ENCODE assay signal across 8 cellular contexts in the genomic region with DNA sequence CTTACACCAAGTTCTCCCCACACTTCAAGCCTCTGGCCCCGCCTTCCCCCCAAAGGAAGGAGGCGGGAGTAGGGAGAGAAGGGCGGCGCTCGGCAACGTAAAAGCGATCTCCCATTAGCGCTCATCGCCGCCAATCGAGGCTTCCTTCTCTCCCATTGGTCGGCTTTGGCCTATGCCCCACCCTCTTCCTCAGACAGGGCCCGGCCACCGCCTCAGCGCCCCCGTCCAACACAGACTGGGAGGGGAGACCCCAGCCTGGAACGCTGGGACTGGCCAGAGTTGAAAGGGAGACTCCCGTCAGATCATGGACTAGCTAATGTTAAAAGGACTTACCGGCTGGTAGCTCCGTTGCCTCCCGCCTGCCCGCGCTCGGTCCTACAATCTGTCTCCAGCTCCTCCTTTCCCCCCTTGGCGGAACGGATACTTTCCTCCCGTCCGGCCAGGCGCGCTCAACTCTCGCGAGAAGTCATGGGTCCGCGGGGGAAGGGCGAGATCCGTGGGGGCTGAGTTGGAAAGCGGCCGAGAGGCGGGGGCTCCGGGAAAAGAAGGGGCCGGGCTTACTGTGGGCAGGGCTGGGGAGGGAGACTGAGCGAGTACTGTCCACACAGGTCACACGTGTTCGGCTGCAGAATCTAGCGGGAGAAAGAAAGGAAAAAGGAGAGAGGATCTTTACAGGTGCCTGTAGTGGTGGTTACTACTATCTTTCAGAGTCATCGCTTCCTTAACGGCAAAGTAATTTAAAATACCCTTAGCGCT. TPM values are rescaled to one million over a fixed set of nuclear protein-coding genes. Genes with fewer than 3 reads are reported as not detected.
DNase-seq lines count a peak whose midpoint lies in the region; ATAC-seq and TF ChIP-seq lines count a peak whose summit lies in the region.

A gene (minus strand): TSS at position 437 of the 756 bp plus-strand sequence. CDS start 25,382 bp downstream, outside the sequence.

- 0% methylated on average over 48 of the region's 48 CpGs for WGBS in heart right ventricle, 2 donors
- 0% methylated on average over 38 to 45 of the region's 48 CpGs for WGBS in upper lobe of left lung, 2 donors

- peak within 1 kb of the TSS; percentile 79 to 98 (median 96) for H3K27ac ChIP-seq in heart right ventricle
- peak within 1 kb of the TSS; percentile 87 to 98 (median 94) for H3K27ac ChIP-seq in upper lobe of left lung

- H3K4me1 ChIP-seq in heart right ventricle, result peaks cover 5 to 42% (median 36%) of the 10 kb centered on the region in 9 donors
- H3K4me1 ChIP-seq in upper lobe of left lung, result peaks cover 27 to 52% (median 36%) of the 10 kb centered on the region in 4 donors

- H3K27me3 ChIP-seq in heart right ventricle (no peaks in the 10 kb centered on the region), upper lobe of left lung (no peaks in the 10 kb centered on the region)

- H3K4me3 ChIP-seq in heart right ventricle, result peak within 1 kb of the TSS; percentile 57 to 74 (median 69)
- peak within 1 kb of the TSS; percentile 54 to 68 (median 66) for H3K4me3 ChIP-seq in upper lobe of left lung

- peak; percentile 95 for DNase-seq in GM13976 (ENCODE audit: low spot score)
- DNase-seq in NCI-H146 treated with DMSO at 0.1 percent for 48 hours (lab: John Stamatoyannopoulos, UW; ENCODE audit: unreplicated experiment), result peak; percentile 96
- DNase-seq in amniotic epithelial cell (ENCODE audit: low read depth), result peak; percentile 95
- peak; percentile 98 to 99 for DNase-seq in heart right ventricle
- DNase-seq in posterior cingulate gyrus, result peak; percentile 97 to 100 (median 98)
- DNase-seq in upper lobe of left lung, result peak; percentile 96 to 98

- in situ Hi-C loops in GM13976 (cut with MboI; ENCODE audit: low sequenced_read_pairs, unreplicated experiment), result no loop called here

- TF ChIP-seq CTCF in GM13976 (IDR thresholded peaks at IDR 0.05; ENCODE audit: borderline replicate concordance, control extremely low read depth, extremely low read depth, insufficient read depth, missing control alignments), result no peak
- peak in 2 of 9 donors; percentile 7 to 14 for TF ChIP-seq CTCF in heart right ventricle (IDR thresholded peaks at IDR 0.05)
- peak in 1 of 6 experiments; percentile 24 for TF ChIP-seq CTCF in upper lobe of left lung (IDR thresholded peaks at IDR 0.05)

- TF ChIP-seq EP300 in upper lobe of left lung (IDR thresholded peaks at IDR 0.05), result no peak

- ATAC-seq in HG02870 (IDR thresholded peaks at IDR 0.05; ENCODE audit: unreplicated experiment), result peak; percentile 94
- peak; percentile 97 to 99 (median 98) for ATAC-seq in heart right ventricle
- peak; percentile 99 to 100 for ATAC-seq in upper lobe of left lung (ENCODE audit: low FRiP score in 2 of 2)

- H3K36me3 ChIP-seq in heart right ventricle, result peaks cover 0 to 2% (median 0%) of the 10 kb centered on the region in 9 donors
- no peaks in the 10 kb centered on the region for H3K36me3 ChIP-seq in upper lobe of left lung

- TF ChIP-seq POLR2A in upper lobe of left lung (IDR thresholded peaks at IDR 0.05), result peak in 2 of 4 donors; percentile 0 to 88

- H3K9me3 ChIP-seq in heart right ventricle (no peaks in the 10 kb centered on the region), upper lobe of left lung (no peaks in the 10 kb centered on the region)

- intact Hi-C loops in T-helper 1 cell treated with Interleukin-12 subunit alpha and Interleukin-12 subunit beta and Interleukin-4 antibody, amounts not matched to agents 30 ng/mL and 1 ng/mL, for 36 hours (cut with micrococcal nuclease), result loop anchor here (1.0 to 5.0 kb wide), 14 partner anchors 8 to 620 kb away; a partner anchor contains a TSS
- intact Hi-C loops in heart right ventricle (cut with DNase I), result loop anchor here in 8 of 10 donors (1.0 to 10.0 kb wide), 7 partner anchors 36 to 83 kb away; a partner anchor contains a TSS
- intact Hi-C loops in posterior cingulate gyrus (cut with DNase I), result loop anchor here (1.0 to 10.0 kb wide), 2 partner anchors 50 to 81 kb away; a partner anchor contains a TSS

RNA-seq across cellular contexts. Expression of the gene that starts here (rescaled TPM):
- total RNA-seq in T-helper 1 cell treated with Interleukin-12 subunit alpha and Interleukin-12 subunit beta and Interleukin-4 antibody, amounts not matched to agents 30 ng/mL and 1 ng/mL, for 36 hours, result 30.6 and 33.5 TPM in 2 replicates
- 10 to 100 TPM; 28.2 to 47.8 (median 34.4) TPM for total RNA-seq in heart right ventricle
- polyA plus RNA-seq in heart right ventricle, result 10 to 100 TPM; 12.6 to 23.0 TPM
- 10 to 100 TPM; 23.4 to 48.9 (median 41.2) TPM for total RNA-seq in upper lobe of left lung

Comparison
In these comparisons a context has a peak if more than half of its experiments do, and no peak if none do; other contexts are left out.
1. Peak in every context shown above with its lines: DNase-seq, ATAC-seq, H3K4me3 ChIP-seq and H3K27ac ChIP-seq.